ENCODE assay signal across 8 cellular contexts in the genomic region with DNA sequence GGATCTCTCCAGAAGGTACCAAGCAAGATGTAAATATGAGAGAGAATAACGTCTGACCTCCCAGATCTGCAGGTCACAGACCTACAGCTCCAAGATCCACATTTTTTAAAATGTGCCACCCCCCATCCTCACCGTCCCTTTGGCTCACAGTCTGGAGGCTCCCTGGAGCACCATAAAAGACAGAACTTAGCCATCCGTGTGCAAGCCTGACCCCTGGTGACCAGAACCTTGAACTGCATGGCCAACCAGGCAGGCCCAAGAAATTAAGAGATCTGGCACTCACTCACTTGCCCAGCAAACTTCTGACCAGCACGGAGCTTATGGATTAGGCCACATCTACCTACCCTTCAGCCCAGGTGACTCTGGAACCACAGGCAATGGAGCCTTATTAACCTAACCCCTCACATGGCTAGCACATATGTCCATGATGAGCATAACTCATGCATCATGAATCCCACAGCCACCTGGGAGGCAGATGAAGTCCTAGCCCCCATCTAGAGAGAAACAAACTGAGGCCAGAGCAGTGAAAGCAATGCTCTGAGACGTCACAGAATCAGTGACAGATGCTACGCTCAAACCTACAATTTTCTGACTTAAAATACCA.
A peak's percentile ranks its signal among the peaks of the same experiment; 100 is the strongest.
DNase-seq lines count a peak whose midpoint lies in the region; ATAC-seq and TF ChIP-seq lines count a peak whose summit lies in the region.

No MANE protein-coding gene starts in this region.

- no peak overlapping the region for H3K4me2 ChIP-seq in trophoblast cell (ENCODE audit: low read length)

- no peak overlapping the region for H3K4me3 ChIP-seq in CD8-positive, alpha-beta T cell (ENCODE audit: low read depth, low read length)
- H3K4me3 ChIP-seq in SJSA1, result no peak overlapping the region
- H3K4me3 ChIP-seq in trophoblast cell (ENCODE audit: low read depth, low read length), result no peak overlapping the region

- no peak overlapping the region for H2AFZ ChIP-seq in trophoblast cell (ENCODE audit: insufficient read depth, low read length, poor library complexity)

- no peaks in the 10 kb centered on the region for H3K36me3 ChIP-seq in CD8-positive, alpha-beta T cell (ENCODE audit: insufficient read depth, low read length)
- H3K36me3 ChIP-seq in SJSA1 (no peaks in the 10 kb centered on the region), trophoblast cell (ENCODE audit: control insufficient read depth in 1 of 2, insufficient read depth in 2 of 2, low read length in 2 of 2) (no peaks in the 10 kb centered on the region)

- H3K14ac ChIP-seq in trophoblast cell (ENCODE audit: low read length), result no peak overlapping the region

- peak; percentile 90 for TF ChIP-seq CTCF in CD8-positive, alpha-beta T cell (IDR thresholded peaks at IDR 0.05)

- H3K27ac Mint-ChIP-seq in CD8-positive, alpha-beta T cell, result no peak overlapping the region

- H3K4me1 Mint-ChIP-seq in CD8-positive, alpha-beta T cell (ENCODE audit: low read depth), result peaks cover 67% of the 10 kb centered on the region

- peak; percentile 58 to 83 (median 61) for DNase-seq in CD8-positive, alpha-beta T cell
- DNase-seq in HT1080 (ENCODE audit: low read depth), result peak; percentile 62
- peak; percentile 68 to 70 for DNase-seq in SJSA1 (ENCODE audit: low read depth in 1 of 2, low spot score in 2 of 2)
- peak; percentile 79 for DNase-seq in activated naive CD4-positive, alpha-beta T cell treated with Interleukin-2 at 50 U/mL for 16 hours
- peak; percentile 73 for DNase-seq in glomerular visceral epithelial cell (ENCODE audit: extremely low spot score)
- peak; percentile 79 to 92 for DNase-seq in trophoblast cell
- no peak for DNase-seq in NCI-H446 treated with DMSO at 0.1 percent for 48 hours (lab: John Stamatoyannopoulos, UW)

- ATAC-seq in CD8-positive, alpha-beta T cell, result peak; percentile 29
- ATAC-seq in GM21723 (IDR thresholded peaks at IDR 0.05; ENCODE audit: unreplicated experiment), result no peak

- intact Hi-C loops in CD8-positive, alpha-beta T cell (cut with DNase I, micrococcal nuclease), result loop anchor here (1.0 to 10.0 kb wide), 8 partner anchors 27 to 1013 kb away; no protein-coding TSS in a partner anchor

- peaks cover 49% of the 10 kb centered on the region for H3K4me1 ChIP-seq in CD8-positive, alpha-beta T cell (ENCODE audit: insufficient read depth, low read length)
- H3K4me1 ChIP-seq in SJSA1 (replicated peaks) (peaks cover 36% of the 10 kb centered on the region), trophoblast cell (ENCODE audit: control insufficient read depth in 1 of 2, insufficient read depth in 2 of 2, low read length in 2 of 2) (peaks cover 8 to 11% of the 10 kb centered on the region in 2 experiments)

- H4K91ac ChIP-seq in trophoblast cell (ENCODE audit: low read depth, low read length), result no peak overlapping the region

- H4K12ac ChIP-seq in trophoblast cell (ENCODE audit: low read depth, low read length), result no peak overlapping the region

- no peak overlapping the region for H2BK5ac ChIP-seq in trophoblast cell (ENCODE audit: low read depth, low read length, poor library complexity)

- H3K79me1 ChIP-seq in trophoblast cell (ENCODE audit: low read length), result no peaks in the 10 kb centered on the region

- no peaks in the 10 kb centered on the region for H3K36me3 Mint-ChIP-seq in CD8-positive, alpha-beta T cell

- no peak overlapping the region for H3K4me3 Mint-ChIP-seq in CD8-positive, alpha-beta T cell

- no peak overlapping the region for H3K23ac ChIP-seq in trophoblast cell (ENCODE audit: low read length)

- no peak overlapping the region for H3K18ac ChIP-seq in trophoblast cell (ENCODE audit: low read length)

- H2BK120ac ChIP-seq in trophoblast cell (ENCODE audit: insufficient read depth, low read length, poor library complexity), result no peak overlapping the region

- WGBS in trophoblast cell (ENCODE audit: extremely low coverage, insufficient coverage, insufficient read length), result no CpG with 5 or more reads among the region's 6 CpGs

- H3K9me3 Mint-ChIP-seq in CD8-positive, alpha-beta T cell, result no peaks in the 10 kb centered on the region

- H3K27ac ChIP-seq in CD8-positive, alpha-beta T cell (ENCODE audit: low read depth, low read length), result no peak overlapping the region
- H3K27ac ChIP-seq in SJSA1, result no peak overlapping the region
- no peak overlapping the region for H3K27ac ChIP-seq in trophoblast cell (ENCODE audit: low read depth, low read length)

- no peaks in the 10 kb centered on the region for H3K27me3 ChIP-seq in CD8-positive, alpha-beta T cell (ENCODE audit: insufficient read depth, low read length)
- H3K27me3 ChIP-seq in SJSA1 (replicated peaks) (no peaks in the 10 kb centered on the region), trophoblast cell (ENCODE audit: insufficient read depth, low read length) (no peaks in the 10 kb centered on the region)

- CTCF ChIA-PET in CD8-positive, alpha-beta T cell (lab: Charles Lee), result interaction anchor here (0.6 to 4.4 kb wide), 49 partner anchors 8 to 1016 kb away, joined by 3 to 43 read pairs (median 4); no protein-coding TSS in a partner anchor

- no peak overlapping the region for H4K8ac ChIP-seq in trophoblast cell (ENCODE audit: low read depth, low read length)

- H2AK5ac ChIP-seq in trophoblast cell (ENCODE audit: low read length), result no peak overlapping the region

- no peak overlapping the region for H3K4ac ChIP-seq in trophoblast cell (ENCODE audit: low read depth, low read length)

- no peaks in the 10 kb centered on the region for H3K9me3 ChIP-seq in CD8-positive, alpha-beta T cell (ENCODE audit: low read length)
- H3K9me3 ChIP-seq in SJSA1 (replicated peaks) (no peaks in the 10 kb centered on the region), trophoblast cell (ENCODE audit: insufficient read depth, low read depth, low read length) (no peaks in the 10 kb centered on the region)

- H3K79me2 ChIP-seq in trophoblast cell (ENCODE audit: control insufficient read depth, insufficient read depth, low read length, poor library complexity), result no peaks in the 10 kb centered on the region

- peaks cover 3% of the 10 kb centered on the region for H3K27me3 Mint-ChIP-seq in CD8-positive, alpha-beta T cell (ENCODE audit: low read depth)

- POLR2A ChIA-PET in CD8-positive, alpha-beta T cell (lab: Charles Lee), result interaction anchor here (0.8 to 1.0 kb wide), 2 partner anchors 9 to 13 kb away, joined by 3 read pairs; no protein-coding TSS in a partner anchor

- H3K9ac ChIP-seq in trophoblast cell (ENCODE audit: low read length), result no peak overlapping the region

- no peak overlapping the region for H2BK12ac ChIP-seq in trophoblast cell (ENCODE audit: low read length)
